Comparison of ENCODE assay signal across 19 cellular contexts in genomic region chr5:131619102-131619501, GRCh38.
"Had no signal": no experiment of that assay in that cellular context is flagged by ENCODE, and none has a peak within 500 bp of the region (broad histone marks: within the 10 kb centered on the region; RNA-seq: fewer than 3 reads in every experiment).

No MANE protein-coding gene starts in this region.

- DNase-seq: activated gamma-delta T cell; activated T-cell treated with anti-CD3 and anti-CD28 coated beads, Interleukin-2, amount 50 U/mL, for 48 hours; effector memory CD8-positive, alpha-beta T cell; foreskin melanocyte; left ventricle myocardium superior; stimulated activated CD4-positive, alpha-beta T cell treated with anti-CD3 and anti-CD28 coated beads, Interleukin-15, amount 100 ng/mL, for 24 hours; stimulated activated CD4-positive, alpha-beta T cell treated with anti-CD3 and anti-CD28 coated beads, Interleukin-4, amount 100 ng/mL, for 1 hour; stimulated activated naive B cell treated with anti-CD40 and anti-IgM and Interleukin-4, amounts not matched to agents 10 μg/mL and 1 μg/mL and 100 μg/mL, for 72 hours; T-helper 9 cell; uterus had no signal

- H3K27ac Mint-ChIP-seq: activated naive CD4-positive, alpha-beta T cell treated with anti-CD3 and anti-CD28 coated beads, Interleukin-2, amount 50 U/mL, for 72 hours; dendritic cell treated with granulocyte-macrophage colony-stimulating factor and Interleukin-4, amounts not matched to agents 40 ng/mL and 50 ng/mL, for 4 days; neural progenitor cell had no signal

- H3K9me3 Mint-ChIP-seq: effector memory CD8-positive, alpha-beta T cell had no signal

- H3K9me3 ChIP-seq: tibial nerve, uterus had no signal

- H3K36me3 ChIP-seq: neural progenitor cell, tibial nerve, uterus had no signal

- H3K4me1 ChIP-seq: parathyroid adenoma, uterus had no signal

- H3K4me1 Mint-ChIP-seq: neural progenitor cell had no signal

- H3K27ac ChIP-seq: epithelial cell of prostate, neural progenitor cell, parathyroid adenoma, skin epidermis, uterus had no signal

- H3K4me3 ChIP-seq: neural progenitor cell, skin epidermis, tibial nerve, uterus had no signal

- H3K4me3 Mint-ChIP-seq: dendritic cell treated with granulocyte-macrophage colony-stimulating factor and Interleukin-4, amounts not matched to agents 40 ng/mL and 50 ng/mL, for 4 days; neural progenitor cell; stimulated activated naive B cell treated with anti-CD40 and anti-IgM and Interleukin-4, amounts not matched to agents 10 μg/mL and 1 μg/mL and 100 μg/mL, for 72 hours had no signal

- H3K27me3 Mint-ChIP-seq: brain; dendritic cell treated with granulocyte-macrophage colony-stimulating factor and Interleukin-4, amounts not matched to agents 40 ng/mL and 50 ng/mL, for 4 days; effector memory CD8-positive, alpha-beta T cell; stimulated activated naive B cell treated with anti-CD40 and anti-IgM and Interleukin-4, amounts not matched to agents 10 μg/mL and 1 μg/mL and 100 μg/mL, for 72 hours had no signal

- H3K27me3 ChIP-seq: neural progenitor cell, tibial nerve, uterus had no signal

- ATAC-seq: activated CD4-positive, CD25-positive, alpha-beta regulatory T cell treated with anti-CD3 and anti-CD28 coated beads, Interleukin-2, amount 50 U/mL, for 24 hours; activated naive CD4-positive, alpha-beta T cell treated with anti-CD3 and anti-CD28 coated beads, Interleukin-2, amount 50 U/mL, for 72 hours; effector memory CD8-positive, alpha-beta T cell; left ventricle myocardium superior; stimulated activated naive B cell treated with anti-CD40 and anti-IgM and Interleukin-4, amounts not matched to agents 10 μg/mL and 1 μg/mL and 100 μg/mL, for 72 hours had no signal
